In the genomic region with DNA sequence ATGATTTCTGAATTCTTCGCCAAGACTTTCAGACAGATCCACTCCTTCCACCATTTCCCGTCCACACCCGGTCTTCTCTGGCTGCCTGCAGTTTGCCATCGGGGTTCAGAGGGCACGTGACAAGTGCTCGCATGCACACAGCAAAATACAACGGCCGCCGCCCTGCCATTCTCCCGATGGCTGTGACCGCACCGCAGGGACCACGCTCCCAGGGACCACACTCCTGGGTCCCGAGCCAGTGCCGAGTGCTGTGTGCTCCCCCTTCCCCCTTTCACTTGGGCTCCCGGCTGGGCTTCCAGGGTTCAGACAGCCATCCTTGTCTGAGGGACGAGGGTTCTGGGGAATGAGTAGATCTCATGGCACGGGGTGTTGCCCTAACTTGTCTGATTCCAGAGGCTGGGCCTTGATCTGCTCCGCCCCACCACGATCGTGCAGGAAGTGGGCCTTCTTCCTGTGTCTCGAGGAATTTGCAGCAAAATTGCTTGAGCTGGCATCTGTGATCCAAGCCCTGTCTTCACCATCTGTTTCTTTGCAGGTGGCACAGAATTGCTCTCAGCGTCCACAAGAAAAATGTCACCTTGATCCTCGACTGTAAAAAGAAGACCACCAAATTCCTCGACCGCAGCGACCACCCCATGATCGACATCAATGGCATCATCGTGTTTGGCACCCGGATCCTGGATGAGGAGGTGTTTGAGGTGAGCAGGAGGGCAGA, we compare ENCODE assay signal across 1 cellular context.
TF ChIP-seq lines count a peak whose summit lies in the region.

No MANE protein-coding gene starts in this region.

TF ChIP-seq in IMR-90, 13 proteins besides CTCF, POLR2A, EP300 and RAD21:
- TF ChIP-seq MAZ (IDR thresholded peaks at IDR 0.05; ENCODE audit: borderline replicate concordance, low read depth, low read length) (no peak), CHD1 (IDR thresholded peaks at IDR 0.05; ENCODE audit: low read depth, low read length) (no peak), SMC3 (IDR thresholded peaks at IDR 0.05; ENCODE audit: low read depth, low read length) (no peak), RFX5 (IDR thresholded peaks at IDR 0.05; ENCODE audit: low read depth, low read length) (no peak), MAFK (IDR thresholded peaks at IDR 0.05; ENCODE audit: low read depth, low read length) (no peak), CEBPB (IDR thresholded peaks at IDR 0.05; ENCODE audit: low read depth, low read length) (no peak), MXI1 (IDR thresholded peaks at IDR 0.05; ENCODE audit: borderline replicate concordance, low read depth, low read length) (no peak), BHLHE40 (IDR thresholded peaks at IDR 0.05; ENCODE audit: low read depth, low read length) (no peak), RCOR1 (IDR thresholded peaks at IDR 0.05; ENCODE audit: insufficient replicate concordance, low read length) (no peak), USF2 (IDR thresholded peaks at IDR 0.05; ENCODE audit: low read depth, low read length) (no peak), FOS (IDR thresholded peaks at IDR 0.05; ENCODE audit: low read depth, low read length) (no peak), NFE2L2 (IDR thresholded peaks at IDR 0.05; ENCODE audit: low read depth, low read length) (no peak)
- TF ChIP-seq, protein P1, sequence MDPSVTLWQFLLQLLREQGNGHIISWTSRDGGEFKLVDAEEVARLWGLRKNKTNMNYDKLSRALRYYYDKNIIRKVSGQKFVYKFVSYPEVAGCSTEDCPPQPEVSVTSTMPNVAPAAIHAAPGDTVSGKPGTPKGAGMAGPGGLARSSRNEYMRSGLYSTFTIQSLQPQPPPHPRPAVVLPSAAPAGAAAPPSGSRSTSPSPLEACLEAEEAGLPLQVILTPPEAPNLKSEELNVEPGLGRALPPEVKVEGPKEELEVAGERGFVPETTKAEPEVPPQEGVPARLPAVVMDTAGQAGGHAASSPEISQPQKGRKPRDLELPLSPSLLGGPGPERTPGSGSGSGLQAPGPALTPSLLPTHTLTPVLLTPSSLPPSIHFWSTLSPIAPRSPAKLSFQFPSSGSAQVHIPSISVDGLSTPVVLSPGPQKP (IDR thresholded peaks at IDR 0.05; ENCODE audit: borderline replicate concordance, low read depth, low read length): no peak
